Comparison of ENCODE assay signal across 17 cellular contexts in the genomic region with DNA sequence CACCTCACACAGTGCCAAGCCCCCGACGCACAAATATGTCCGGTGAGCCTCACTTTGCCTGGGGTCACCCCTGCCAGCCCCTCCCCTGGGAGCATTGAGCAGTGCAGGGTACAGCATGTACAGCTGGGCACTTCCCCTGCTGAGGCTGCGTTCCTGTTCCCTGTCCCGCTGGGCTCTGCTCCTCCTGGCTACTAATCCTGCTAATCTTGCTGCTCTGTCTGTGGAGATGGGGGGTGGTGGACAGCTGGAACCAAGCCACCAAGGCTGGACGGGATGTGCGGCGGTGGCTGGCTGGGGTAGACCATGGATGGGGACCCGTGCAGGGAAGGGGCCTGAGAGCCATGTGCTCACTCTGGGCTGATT. TPM values are rescaled to one million over a fixed set of nuclear protein-coding genes. Genes with fewer than 3 reads are reported as not detected.
A peak's percentile ranks its signal among the peaks of the same experiment; 100 is the strongest.
DNase-seq lines count a peak whose midpoint lies in the region; ATAC-seq and TF ChIP-seq lines count a peak whose summit lies in the region.
"Had no signal": no experiment of that assay in that cellular context is flagged by ENCODE, and none has a peak within 500 bp of the region (broad histone marks: within the 10 kb centered on the region; RNA-seq: fewer than 3 reads in every experiment).

No MANE protein-coding gene starts in this region.

- no peaks in the 10 kb centered on the region for H3K9me3 Mint-ChIP-seq in CD4-positive, CD25-positive, alpha-beta regulatory T cell
- H3K9me3 Mint-ChIP-seq: activated T-cell treated with anti-CD3 and anti-CD28 coated beads, Interleukin-2, amount 50 U/mL, for 4 hours had no signal

- H3K4me3 Mint-ChIP-seq in CD4-positive, CD25-positive, alpha-beta regulatory T cell: no peak overlapping the region
- H3K4me3 Mint-ChIP-seq: activated T-cell treated with anti-CD3 and anti-CD28 coated beads, Interleukin-2, amount 50 U/mL, for 4 hours had no signal

- no peaks in the 10 kb centered on the region for H3K4me1 ChIP-seq in CD4-positive, CD25-positive, alpha-beta regulatory T cell (ENCODE audit: control insufficient read depth, insufficient read depth, low read length, poor library complexity, severe bottlenecking)
- peaks cover 0 to 54% of the 10 kb centered on the region in 2 donors for H3K4me1 ChIP-seq in lung (ENCODE audit: control insufficient read depth in 2 of 2, insufficient read depth in 2 of 2, low read length in 2 of 2)
- H3K4me1 ChIP-seq in suprapubic skin: peaks cover 51% of the 10 kb centered on the region

- no peak overlapping the region for H3K27ac ChIP-seq in CD4-positive, CD25-positive, alpha-beta regulatory T cell (ENCODE audit: insufficient read depth, low read length, poor library complexity, severe bottlenecking)
- H3K27ac ChIP-seq in lung (ENCODE audit: low read depth in 1 of 2, low read length in 1 of 2) (peak overlapping the region; percentile 38 to 82), suprapubic skin (no peak overlapping the region)
- H3K27ac ChIP-seq: GM23248, SK-N-MC had no signal

- TF ChIP-seq CTCF in lung (IDR thresholded peaks at IDR 0.05; ENCODE audit: control extremely low read depth, extremely low read depth) (no peak), suprapubic skin (IDR thresholded peaks at IDR 0.05) (no peak)

- H3K27me3 Mint-ChIP-seq in CD4-positive, CD25-positive, alpha-beta regulatory T cell: peaks cover 11% of the 10 kb centered on the region

- TF ChIP-seq POLR2A in suprapubic skin (IDR thresholded peaks at IDR 0.05): no peak

- DNase-seq in CD4-positive, CD25-positive, alpha-beta regulatory T cell: no peak
- DNase-seq in amniotic epithelial cell (ENCODE audit: low read depth) (peak; percentile 15), lung (ENCODE audit: low spot score) (no peak), HPDE6-E6E7 (ENCODE audit: extremely low spot score) (no peak), suprapubic skin (ENCODE audit: low spot score in 2 of 2) (no peak), activated T-cell treated with anti-CD3 and anti-CD28 coated beads for 4 hours (no peak)
- DNase-seq: activated T-cell treated with anti-CD3 and anti-CD28 coated beads, Interleukin-2, amount 50 U/mL, for 4 hours; DMS79; effector memory CD4-positive, alpha-beta T cell; GM23248; left colon; NCI-H2107; stimulated activated CD8-positive, alpha-beta memory T cell treated with anti-CD3 and anti-CD28 coated beads, Interleukin-4, amount 100 ng/mL, for 48 hours had no signal

- H3K9me3 ChIP-seq in CD4-positive, CD25-positive, alpha-beta regulatory T cell (ENCODE audit: control insufficient read depth in 2 of 2, low read length in 2 of 2): no peaks in the 10 kb centered on the region
- H3K9me3 ChIP-seq in lung (ENCODE audit: control insufficient read depth in 2 of 2, insufficient read depth in 1 of 2, low read length in 1 of 2) (no peaks in the 10 kb centered on the region), suprapubic skin (no peaks in the 10 kb centered on the region)

- no peaks in the 10 kb centered on the region for H3K27me3 ChIP-seq in CD4-positive, CD25-positive, alpha-beta regulatory T cell (ENCODE audit: control insufficient read depth, insufficient read depth, low read length)
- H3K27me3 ChIP-seq in lung (ENCODE audit: control insufficient read depth, insufficient read depth): no peaks in the 10 kb centered on the region
- peaks cover 10% of the 10 kb centered on the region for H3K27me3 ChIP-seq in suprapubic skin

- peak overlapping the region in 2 of 3 donors; percentile 48 to 82 for H3K27ac Mint-ChIP-seq in CD4-positive, CD25-positive, alpha-beta regulatory T cell

- 65 to 66% methylated on average over 8 to 9 of the region's 9 CpGs for WGBS in lung, 2 donors
- 81% methylated on average over 7 of the region's 9 CpGs for WGBS in suprapubic skin

- ATAC-seq in CD4-positive, CD25-positive, alpha-beta regulatory T cell (ENCODE audit: low read depth in 2 of 2): no peak
- no peak for ATAC-seq in lung (ENCODE audit: insufficient read depth, low FRiP score)
- ATAC-seq: activated CD4-positive, CD25-positive, alpha-beta regulatory T cell treated with anti-CD3 and anti-CD28 coated beads, Interleukin-2, amount 50 U/mL, for 24 hours; activated T-cell treated with anti-CD3 and anti-CD28 coated beads, Interleukin-2, amount 50 U/mL, for 4 hours; GM12878; left colon had no signal

- peaks cover 15% of the 10 kb centered on the region for H3K36me3 Mint-ChIP-seq in CD4-positive, CD25-positive, alpha-beta regulatory T cell

- no peak overlapping the region for H3K4me3 ChIP-seq in CD4-positive, CD25-positive, alpha-beta regulatory T cell (ENCODE audit: low read depth, low read length)
- H3K4me3 ChIP-seq in lung (no peak overlapping the region), suprapubic skin (no peak overlapping the region)
- H3K4me3 ChIP-seq: GM12878, GM23248, SK-N-MC had no signal

- no peak for TF ChIP-seq EP300 in suprapubic skin (IDR thresholded peaks at IDR 0.05)

- H3K36me3 ChIP-seq in CD4-positive, CD25-positive, alpha-beta regulatory T cell (ENCODE audit: control insufficient read depth, insufficient read depth, low read length): peaks cover 45% of the 10 kb centered on the region
- H3K36me3 ChIP-seq in lung (ENCODE audit: control insufficient read depth in 2 of 2, insufficient read depth in 2 of 2, low read length in 2 of 2) (peaks cover 0 to 53% of the 10 kb centered on the region in 2 donors), suprapubic skin (peaks cover 58% of the 10 kb centered on the region)

- peaks cover 0 to 20% (median 0%) of the 10 kb centered on the region in 4 donors for H3K4me1 Mint-ChIP-seq in CD4-positive, CD25-positive, alpha-beta regulatory T cell

RNA-seq across cellular contexts. Expression of a gene that starts 4.1 kb away (rescaled TPM):
- total RNA-seq in CD4-positive, CD25-positive, alpha-beta regulatory T cell: 3.4 TPM
- polyA plus RNA-seq in CD4-positive, CD25-positive, alpha-beta regulatory T cell: under 1 TPM in 1 of 4 donors, not detected in 3; 0.07 TPM
- total RNA-seq in lung (1 to 10 TPM in 1 of 2 donors, under 1 TPM in 1; 0.82 to 1.3 TPM), suprapubic skin (1 to 10 TPM in 2 of 4 donors, under 1 TPM in 1, not detected in 1; 0.57 to 2.4 (median 1.1) TPM)
- polyA plus RNA-seq in lung: 1 to 10 TPM; 1.2 to 1.4 TPM
- polyA plus RNA-seq: GM23248 had no signal

RNA-seq across cellular contexts. Expression of a gene that starts 7.2 kb away (rescaled TPM):
- 1.2 TPM for total RNA-seq in CD4-positive, CD25-positive, alpha-beta regulatory T cell
- not detected for polyA plus RNA-seq in CD4-positive, CD25-positive, alpha-beta regulatory T cell
- 1 to 10 TPM; 1.9 to 4.3 TPM for total RNA-seq in lung
- 1 to 10 TPM; 2.9 to 4.1 TPM for polyA plus RNA-seq in lung
- 1 to 10 TPM in 2 of 4 donors, under 1 TPM in 2; 0.53 to 1.6 (median 1.1) TPM for total RNA-seq in suprapubic skin
- total RNA-seq: activated T-cell treated with anti-CD3 and anti-CD28 coated beads, Interleukin-2, amount 50 U/mL, for 4 hours; GM12878; GM23248 had no signal
- polyA plus RNA-seq: AG04450, GM12878, GM23248 had no signal

RNA-seq across cellular contexts. Expression of a gene that starts 24.1 kb away (rescaled TPM):
- total RNA-seq in CD4-positive, CD25-positive, alpha-beta regulatory T cell: 95.9 TPM
- 10 to 100 TPM; 45.4 to 48.6 (median 46.5) TPM for polyA plus RNA-seq in CD4-positive, CD25-positive, alpha-beta regulatory T cell
- total RNA-seq in lung (10 to 100 TPM; 27.4 to 63.4 TPM), suprapubic skin (100 to 1,000 TPM in 2 of 4 donors, 10 to 100 TPM in 2; 51.7 to 156 (median 83.9) TPM)
- polyA plus RNA-seq in lung: 10 to 100 TPM; 66.3 to 79.7 TPM

RNA-seq across cellular contexts. Expression of a gene that starts 26.8 kb away (rescaled TPM):
- total RNA-seq in CD4-positive, CD25-positive, alpha-beta regulatory T cell: 28.0 TPM
- polyA plus RNA-seq in CD4-positive, CD25-positive, alpha-beta regulatory T cell: 10 to 100 TPM; 15.2 to 23.3 (median 17.5) TPM
- total RNA-seq in lung (10 to 100 TPM; 17.0 to 39.7 TPM), suprapubic skin (10 to 100 TPM; 25.7 to 41.5 (median 32.7) TPM)
- polyA plus RNA-seq in lung: 10 to 100 TPM; 15.9 to 35.8 TPM

RNA-seq across cellular contexts. Expression of a gene that starts 34.3 kb away (rescaled TPM):
- not detected for total RNA-seq in CD4-positive, CD25-positive, alpha-beta regulatory T cell
- not detected for polyA plus RNA-seq in CD4-positive, CD25-positive, alpha-beta regulatory T cell
- total RNA-seq in lung (10 to 100 TPM; 21.3 to 22.9 TPM), suprapubic skin (100 to 1,000 TPM in 1 of 4 donors, 10 to 100 TPM in 3; 43.7 to 112 (median 70.4) TPM)
- 10 to 100 TPM; 26.7 to 36.4 TPM for polyA plus RNA-seq in lung
- total RNA-seq: GM12878, GM23248 had no signal
- polyA plus RNA-seq: AG04450, GM23248 had no signal

Comparison
In these comparisons a context has a peak if more than half of its experiments do, and no peak if none do; other contexts are left out.
1. H3K27ac ChIP-seq: peak in lung (2 of 2); none in CD4-positive, CD25-positive, alpha-beta regulatory T cell (single experiment) and suprapubic skin (single experiment).